Comparison of ENCODE assay signal across 8 cellular contexts in genomic region chr3:50350213-50350526, GRCh38. TPM values are rescaled to one million over a fixed set of nuclear protein-coding genes. Genes with fewer than 3 reads are reported as not detected.
DNase-seq lines count a peak whose midpoint lies in the region; ATAC-seq and TF ChIP-seq lines count a peak whose summit lies in the region.

No MANE protein-coding gene starts in this region.

- POLR2A ChIA-PET in HEK293 (lab: Yijun Ruan, JAX) = interaction anchor here (0.5 to 5.3 kb wide), 10 partner anchors 11 to 266 kb away, joined by 3 to 51 read pairs (median 4); partner anchors contain the start of genes HEMK1, HYAL3, NAA80 and TUSC2
- POLR2A ChIA-PET in activated CD8-positive, alpha-beta T cell treated with anti-CD3 and anti-CD28 coated beads for 36 hours (lab: Charles Lee) = interaction anchor here (0.7 to 6.9 kb wide), 15 partner anchors 12 to 258 kb away, joined by 3 to 137 read pairs (median 4); partner anchors contain the start of genes HYAL2, HYAL3, NAA80 and RASSF1

- H3K27ac Mint-ChIP-seq in activated CD8-positive, alpha-beta T cell treated with anti-CD3 and anti-CD28 coated beads for 36 hours = peak overlapping the region; percentile 96

- no peak for TF ChIP-seq CTCF in HEK293 (tag by site-specific recombination; IDR thresholded peaks at IDR 0.05)
- no peak for TF ChIP-seq CTCF in activated CD8-positive, alpha-beta T cell treated with anti-CD3 and anti-CD28 coated beads for 36 hours (IDR thresholded peaks at IDR 0.05)
- no peak for TF ChIP-seq CTCF in spleen (IDR thresholded peaks at IDR 0.05 in 8 of 11, conservative IDR thresholded peaks at IDR 0.05 in 3 of 11)
- no peak for TF ChIP-seq CTCF in GM20000 (IDR thresholded peaks at IDR 0.05; ENCODE audit: extremely low read depth, missing control alignments)

- H3K9me3 ChIP-seq in HEK293 (ENCODE audit: control insufficient read depth, insufficient read depth, low read depth, low read length) = no peaks in the 10 kb centered on the region
- H3K9me3 ChIP-seq in iPS DF 6.9 (ENCODE audit: control insufficient read depth, insufficient read depth, low read length) = no peaks in the 10 kb centered on the region
- no peaks in the 10 kb centered on the region for H3K9me3 ChIP-seq in spleen

- intact Hi-C loops in activated CD8-positive, alpha-beta T cell treated with anti-CD3 and anti-CD28 coated beads for 36 hours (cut with micrococcal nuclease) = no loop called here
- intact Hi-C loops in spleen (cut with DNase I; ENCODE audit: low total_unique reads) = no loop called here

- peak overlapping the region; percentile 40; the same call in 1 of the 2 replicates for H3K27ac ChIP-seq in HEK293 (ENCODE audit: extremely low read depth, low read depth, low read length)
- H3K27ac ChIP-seq in iPS DF 6.9 (ENCODE audit: low read length) = no peak overlapping the region
- H3K27ac ChIP-seq in spleen = peak overlapping the region; percentile 92 to 100 (median 94)

- CTCF ChIA-PET in HEK293 (lab: Yijun Ruan, JAX) = interaction anchor here (0.5 to 5.3 kb wide), 6 partner anchors 89 to 265 kb away, joined by 3 to 27 read pairs (median 3); no protein-coding TSS in a partner anchor
- CTCF ChIA-PET in activated CD8-positive, alpha-beta T cell treated with anti-CD3 and anti-CD28 coated beads for 36 hours (lab: Charles Lee) = interaction anchor here (1.2 to 6.1 kb wide), 9 partner anchors 9 to 200 kb away, joined by 3 to 46 read pairs (median 7); partner anchors contain the start of gene RASSF1

- H3K4me3 Mint-ChIP-seq in activated CD8-positive, alpha-beta T cell treated with anti-CD3 and anti-CD28 coated beads for 36 hours = peak overlapping the region; percentile 91

- DNase-seq in activated CD8-positive, alpha-beta T cell treated with anti-CD3 and anti-CD28 coated beads for 36 hours = no peak
- no peak for DNase-seq in iPS DF 6.9 (ENCODE audit: low read depth, low spot score)
- no peak for DNase-seq in spleen
- DNase-seq in GM20000 (ENCODE audit: low spot score) = no peak
- no peak for DNase-seq in NCI-H2227 treated with DMSO at 0.1 percent for 48 hours (lab: John Stamatoyannopoulos, UW)
- no peak for DNase-seq in NCI-H2196 treated with DMSO at 0.1 percent for 48 hours (lab: John Stamatoyannopoulos, UW; ENCODE audit: unreplicated experiment)

- no CpG with 5 or more reads among the region's 7 CpGs for WGBS in iPS DF 6.9 (ENCODE audit: insufficient coverage, insufficient read length)
- WGBS in spleen, 5 donors = 12 to 19% (median 13%) methylated on average over 7 of the region's 7 CpGs

- H3K27me3 ChIP-seq in iPS DF 6.9 (ENCODE audit: control insufficient read depth, insufficient read depth, low read length) (no peaks in the 10 kb centered on the region; the same call in 1 of the 2 replicates), spleen (replicated peaks in 1 of 7) (no peaks in the 10 kb centered on the region)

- H3K36me3 Mint-ChIP-seq in activated CD8-positive, alpha-beta T cell treated with anti-CD3 and anti-CD28 coated beads for 36 hours (ENCODE audit: low read depth) = peaks cover 22% of the 10 kb centered on the region

- H3K9me3 Mint-ChIP-seq in activated CD8-positive, alpha-beta T cell treated with anti-CD3 and anti-CD28 coated beads for 36 hours = no peaks in the 10 kb centered on the region

- TF ChIP-seq POLR2A in spleen (IDR thresholded peaks at IDR 0.05) = no peak

- ATAC-seq in activated CD8-positive, alpha-beta T cell treated with anti-CD3 and anti-CD28 coated beads for 36 hours = no peak
- no peak for ATAC-seq in HG02798 (IDR thresholded peaks at IDR 0.05; ENCODE audit: poor library complexity, unreplicated experiment)

- peaks cover 4% of the 10 kb centered on the region; the same call in 1 of the 2 replicates for H3K4me1 ChIP-seq in HEK293 (ENCODE audit: control insufficient read depth, insufficient read depth, low read length)
- H3K4me1 ChIP-seq in iPS DF 6.9 (ENCODE audit: control insufficient read depth, insufficient read depth, low read length) = no peaks in the 10 kb centered on the region
- peaks cover 19 to 98% (median 75%) of the 10 kb centered on the region in 6 donors for H3K4me1 ChIP-seq in spleen

- no peaks in the 10 kb centered on the region for H3K27me3 Mint-ChIP-seq in activated CD8-positive, alpha-beta T cell treated with anti-CD3 and anti-CD28 coated beads for 36 hours

- H3K36me3 ChIP-seq in HEK293 (ENCODE audit: control insufficient read depth in 2 of 2, insufficient read depth in 1 of 2, low read length in 2 of 2) = peaks cover 0 to 61% of the 10 kb centered on the region in 2 experiments; a peak in 1 of 3 replicates
- peaks cover 11% of the 10 kb centered on the region; the same call in 1 of the 2 replicates for H3K36me3 ChIP-seq in iPS DF 6.9 (ENCODE audit: control insufficient read depth, insufficient read depth, low read length)
- peaks cover 0 to 60% (median 41%) of the 10 kb centered on the region in 6 donors for H3K36me3 ChIP-seq in spleen

- H3K4me3 ChIP-seq in HEK293 (ENCODE audit: low read depth, low read length) (peak overlapping the region; percentile 72), iPS DF 6.9 (ENCODE audit: low read length) (peak overlapping the region; percentile 75; the same call in 1 of the 2 replicates), spleen (peak overlapping the region; percentile 52 to 93 (median 63))

- peaks cover 53% of the 10 kb centered on the region for H3K4me1 Mint-ChIP-seq in activated CD8-positive, alpha-beta T cell treated with anti-CD3 and anti-CD28 coated beads for 36 hours (ENCODE audit: low read depth)

TF ChIP-seq in HEK293, 187 proteins besides CTCF, POLR2A, EP300 and RAD21:
- TF ChIP-seq ZNF76 (tag by site-specific recombination; IDR thresholded peaks at IDR 0.05; ENCODE audit: borderline replicate concordance, low read depth) (no peak), ZNF223 (tag by site-specific recombination; IDR thresholded peaks at IDR 0.05) (no peak), KLF17 (tag by site-specific recombination; IDR thresholded peaks at IDR 0.05) (no peak)

RNA-seq across cellular contexts. Expression of gene NPRL2, which starts 0.4 kb away (rescaled TPM):
- total RNA-seq in activated CD8-positive, alpha-beta T cell treated with anti-CD3 and anti-CD28 coated beads for 36 hours = 10 to 100 TPM; 41.3 to 44.7 TPM
- 10 to 100 TPM; 17.8 to 31.2 (median 22.7) TPM for total RNA-seq in spleen
- 10 to 100 TPM; 22.1 to 28.2 (median 23.0) TPM for polyA plus RNA-seq in spleen

RNA-seq across cellular contexts. Expression of gene CYB561D2, which starts 0.5 kb away (rescaled TPM):
- total RNA-seq in activated CD8-positive, alpha-beta T cell treated with anti-CD3 and anti-CD28 coated beads for 36 hours = 10 to 100 TPM; 17.1 to 18.2 TPM
- total RNA-seq in spleen = 10 to 100 TPM; 18.7 to 33.7 (median 24.9) TPM
- polyA plus RNA-seq in spleen = 10 to 100 TPM; 26.8 to 35.2 (median 27.2) TPM

RNA-seq across cellular contexts. Expression of gene ZMYND10, which starts 4.6 kb away (rescaled TPM):
- total RNA-seq in activated CD8-positive, alpha-beta T cell treated with anti-CD3 and anti-CD28 coated beads for 36 hours = 1 to 10 TPM; 1.5 to 2.6 TPM
- 1 to 10 TPM in 3 of 7 donors, under 1 TPM in 3, not detected in 1; 0.60 to 2.2 (median 1.1) TPM for total RNA-seq in spleen
- 1 to 10 TPM in 2 of 3 donors, under 1 TPM in 1; 0.56 to 2.1 (median 1.6) TPM for polyA plus RNA-seq in spleen

RNA-seq across cellular contexts. Expression of gene TMEM115, which starts 9.2 kb away (rescaled TPM):
- 10 to 100 TPM; 15.2 to 16.8 TPM for total RNA-seq in activated CD8-positive, alpha-beta T cell treated with anti-CD3 and anti-CD28 coated beads for 36 hours
- 10 to 100 TPM; 22.6 to 49.2 (median 35.1) TPM for total RNA-seq in spleen
- 10 to 100 TPM; 14.0 to 22.1 (median 17.2) TPM for polyA plus RNA-seq in spleen

RNA-seq across cellular contexts. Expression of gene RASSF1, which starts 9.5 kb away (rescaled TPM):
- total RNA-seq in activated CD8-positive, alpha-beta T cell treated with anti-CD3 and anti-CD28 coated beads for 36 hours = 10 to 100 TPM; 75.8 to 76.5 TPM
- total RNA-seq in spleen = 100 to 1,000 TPM in 1 of 7 donors, 10 to 100 TPM in 6; 48.3 to 113 (median 63.3) TPM
- polyA plus RNA-seq in spleen = 10 to 100 TPM; 59.3 to 83.7 (median 81.4) TPM
